Comparison of ENCODE assay signal across 23 cellular contexts in genomic region chr19:787551-787950, GRCh38. TPM values are rescaled to one million over a fixed set of nuclear protein-coding genes. Genes with fewer than 3 reads are reported as not detected.
"Had no signal": no experiment of that assay in that cellular context is flagged by ENCODE, and none has a peak within 500 bp of the region (broad histone marks: within the 10 kb centered on the region; RNA-seq: fewer than 3 reads in every experiment).

No MANE protein-coding gene starts in this region.

- H3K4me3 ChIP-seq: ovary, prostate gland had no signal

- H3K36me3 ChIP-seq: ovary, prostate gland had no signal

- H3K9me3 ChIP-seq: ovary, prostate gland had no signal

- H3K4me1 Mint-ChIP-seq: activated B cell treated with CpG ODN at 0.5 μM for 24 hours had no signal

- H3K27me3 ChIP-seq: foreskin keratinocyte, ovary had no signal

- FAIRE-seq: islet of Langerhans had no signal

- H3K36me3 Mint-ChIP-seq: mesothelial cell of epicardium; naive thymus-derived CD8-positive, alpha-beta T cell had no signal

- H3K9me3 Mint-ChIP-seq: activated B cell treated with CpG ODN at 0.5 μM for 24 hours; activated naive CD8-positive, alpha-beta T cell treated with anti-CD3 and anti-CD28 coated beads, Interleukin-2, amount 50 U/mL, for 24 hours; activated T-cell treated with anti-CD3 and anti-CD28 coated beads, Interleukin-2, amount 50 U/mL, for 72 hours; mesothelial cell of epicardium; naive thymus-derived CD8-positive, alpha-beta T cell; T-helper 1 cell treated with Interleukin-12 subunit alpha and Interleukin-12 subunit beta and Interleukin-4 antibody, amounts not matched to agents 30 μg/mL and 1 μg/mL, for 36 hours had no signal

- H3K4me3 Mint-ChIP-seq: activated B cell treated with CpG ODN at 0.5 μM for 24 hours; activated naive CD8-positive, alpha-beta T cell treated with anti-CD3 and anti-CD28 coated beads, Interleukin-2, amount 50 U/mL, for 24 hours; activated T-cell treated with anti-CD3 and anti-CD28 coated beads, Interleukin-2, amount 50 U/mL, for 72 hours; mesothelial cell of epicardium; naive thymus-derived CD8-positive, alpha-beta T cell; T-helper 1 cell treated with Interleukin-12 subunit alpha and Interleukin-12 subunit beta and Interleukin-4 antibody, amounts not matched to agents 30 μg/mL and 1 μg/mL, for 36 hours had no signal

- DNase-seq: activated B cell treated with CpG ODN at 0.5 μM for 24 hours; activated CD4-positive, alpha-beta T cell treated with anti-CD3 and anti-CD28 coated beads for 4 hours; activated CD4-positive, alpha-beta T cell treated with anti-CD3 and anti-CD28 coated beads, Interleukin-2, amount 50 U/mL, for 48 hours; activated effector memory CD4-positive, alpha-beta T cell treated with anti-CD3 and anti-CD28 coated beads, Interleukin-2, amount 50 U/mL, for 16 hours; activated naive CD4-positive, alpha-beta T cell treated with anti-CD3 and anti-CD28 coated beads, Interleukin-2, amount 50 U/mL, for 16 hours; activated naive CD8-positive, alpha-beta T cell treated with anti-CD3 and anti-CD28 coated beads, Interleukin-2, amount 50 U/mL, for 24 hours; activated T-cell treated with anti-CD3 and anti-CD28 coated beads, Interleukin-2, amount 50 U/mL, for 72 hours; effector CD8-positive, alpha-beta T cell; foreskin keratinocyte; left cardiac atrium; naive thymus-derived CD8-positive, alpha-beta T cell; ovary; stimulated activated CD4-positive, alpha-beta T cell treated with anti-CD3 and anti-CD28 coated beads, Interleukin-4, amount 100 ng/mL, for 24 hours; stimulated activated naive CD8-positive, alpha-beta T cell treated with anti-CD3 and anti-CD28 coated beads, Interleukin-15, Interleukin-2, amounts not matched to agents 100 U/mL and 50 U/mL, for 24 hours; T1000 had no signal

- H3K27ac ChIP-seq: foreskin keratinocyte, ovary, prostate gland had no signal

- H3K27ac Mint-ChIP-seq: activated B cell treated with CpG ODN at 0.5 μM for 24 hours; activated naive CD8-positive, alpha-beta T cell treated with anti-CD3 and anti-CD28 coated beads, Interleukin-2, amount 50 U/mL, for 24 hours; activated T-cell treated with anti-CD3 and anti-CD28 coated beads, Interleukin-2, amount 50 U/mL, for 72 hours; mesothelial cell of epicardium; naive thymus-derived CD8-positive, alpha-beta T cell; T-helper 1 cell treated with Interleukin-12 subunit alpha and Interleukin-12 subunit beta and Interleukin-4 antibody, amounts not matched to agents 30 μg/mL and 1 μg/mL, for 36 hours had no signal

- ATAC-seq: activated naive CD8-positive, alpha-beta T cell treated with anti-CD3 and anti-CD28 coated beads, Interleukin-2, amount 50 U/mL, for 24 hours; activated T-cell treated with anti-CD3 and anti-CD28 coated beads, Interleukin-2, amount 50 U/mL, for 72 hours; foreskin keratinocyte; left cardiac atrium; naive thymus-derived CD8-positive, alpha-beta T cell; stimulated activated naive CD8-positive, alpha-beta T cell treated with anti-CD3 and anti-CD28 coated beads, Interleukin-15, Interleukin-2, amounts not matched to agents 100 U/mL and 50 U/mL, for 24 hours had no signal

RNA-seq across cellular contexts. Expression of gene PLPPR3, which starts 34.2 kb away (rescaled TPM):
- total RNA-seq: activated B cell treated with CpG ODN at 0.5 μM for 24 hours; activated T-cell treated with anti-CD3 and anti-CD28 coated beads, Interleukin-2, amount 50 U/mL, for 72 hours; foreskin keratinocyte; naive thymus-derived CD8-positive, alpha-beta T cell; subcutaneous adipose tissue had no signal
- polyA plus RNA-seq: esophagus; naive thymus-derived CD8-positive, alpha-beta T cell had no signal

RNA-seq across cellular contexts. Expression of gene MISP, which starts 36.6 kb away (rescaled TPM):
- total RNA-seq: activated B cell treated with CpG ODN at 0.5 μM for 24 hours; activated T-cell treated with anti-CD3 and anti-CD28 coated beads, Interleukin-2, amount 50 U/mL, for 72 hours; naive thymus-derived CD8-positive, alpha-beta T cell; subcutaneous adipose tissue had no signal
- polyA plus RNA-seq: naive thymus-derived CD8-positive, alpha-beta T cell had no signal

RNA-seq across cellular contexts. Expression of gene AZU1, which starts 40.1 kb away (rescaled TPM):
- total RNA-seq: activated T-cell treated with anti-CD3 and anti-CD28 coated beads, Interleukin-2, amount 50 U/mL, for 72 hours; foreskin keratinocyte; lung microvascular endothelial cell; urinary bladder had no signal
- polyA plus RNA-seq: esophagus; naive thymus-derived CD8-positive, alpha-beta T cell had no signal

RNA-seq across cellular contexts. Expression of gene PRTN3, which starts 53.2 kb away (rescaled TPM):
- total RNA-seq: activated B cell treated with CpG ODN at 0.5 μM for 24 hours; activated T-cell treated with anti-CD3 and anti-CD28 coated beads, Interleukin-2, amount 50 U/mL, for 72 hours; foreskin keratinocyte; left cardiac atrium; lung microvascular endothelial cell; mesothelial cell of epicardium; naive thymus-derived CD8-positive, alpha-beta T cell; subcutaneous adipose tissue had no signal
- polyA plus RNA-seq: esophagus; foreskin keratinocyte; naive thymus-derived CD8-positive, alpha-beta T cell; ovary had no signal
